37 cellular contexts compared by ENCODE assay signal in the genomic region with DNA sequence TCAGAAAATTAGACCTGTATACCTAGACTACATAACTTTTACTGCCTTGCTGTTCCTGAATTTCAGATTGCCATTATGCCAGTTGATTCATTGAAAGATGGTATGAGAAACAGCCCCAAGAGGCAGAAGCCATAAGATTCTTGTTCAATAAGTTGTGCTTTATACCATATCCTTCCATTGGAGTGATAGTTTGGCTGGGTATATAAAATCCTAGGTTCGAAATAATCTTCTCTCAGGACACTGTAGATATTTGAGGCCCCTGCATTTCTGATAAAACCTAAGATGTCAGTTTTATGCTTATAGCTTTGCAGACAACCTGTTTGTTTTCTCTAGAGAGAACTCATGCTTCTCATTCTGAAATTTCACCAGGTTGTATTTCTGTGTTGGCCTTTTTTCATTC. TPM values are rescaled to one million over a fixed set of nuclear protein-coding genes. Genes with fewer than 3 reads are reported as not detected.
"Had no signal": no experiment of that assay in that cellular context is flagged by ENCODE, and none has a peak within 500 bp of the region (broad histone marks: within the 10 kb centered on the region; RNA-seq: fewer than 3 reads in every experiment).

No MANE protein-coding gene starts in this region.

- H3K4me3 ChIP-seq: MG63 had no signal

- H3K36me3 ChIP-seq: MG63 had no signal

- H3K27me3 ChIP-seq: MG63 had no signal

- DNase-seq: Karpas-422, Kasumi-1, MG63, MM.1S, MV-4-11, NCI-H1048, NCI-H1092, NCI-H1092 treated with DMSO at 0.1 percent for 48 hours, NCI-H1105, NCI-H1105 treated with DMSO at 0.1 percent for 48 hours, NCI-H1417, NCI-H1417 treated with DMSO at 0.1 percent for 48 hours, NCI-H1436, NCI-H1436 treated with DMSO at 0.1 percent for 48 hours, NCI-H146, NCI-H1694, NCI-H1694 treated with DMSO at 0.1 percent for 48 hours, NCI-H187, NCI-H187 treated with DMSO at 0.1 percent for 48 hours, NCI-H1930, NCI-H2029, NCI-H2029 treated with DMSO at 0.1 percent for 48 hours, NCI-H2081, NCI-H2081 treated with DMSO at 0.1 percent for 48 hours, NCI-H2107, NCI-H2171, NCI-H2171 treated with DMSO at 0.1 percent for 48 hours, NCI-H2227 treated with DMSO at 0.1 percent for 48 hours, NCI-H226, NCI-H345, NCI-H446, NCI-H446 treated with DMSO at 0.1 percent for 48 hours, NCI-H510A, NCI-H510A treated with DMSO at 0.1 percent for 48 hours, NCI-H524 had no signal

RNA-seq across cellular contexts. Expression of a gene that starts 9.6 kb away (rescaled TPM):
- total RNA-seq: LHCN-M2, MCF 10A had no signal
